27 cellular contexts compared by ENCODE assay signal in the genomic region with DNA sequence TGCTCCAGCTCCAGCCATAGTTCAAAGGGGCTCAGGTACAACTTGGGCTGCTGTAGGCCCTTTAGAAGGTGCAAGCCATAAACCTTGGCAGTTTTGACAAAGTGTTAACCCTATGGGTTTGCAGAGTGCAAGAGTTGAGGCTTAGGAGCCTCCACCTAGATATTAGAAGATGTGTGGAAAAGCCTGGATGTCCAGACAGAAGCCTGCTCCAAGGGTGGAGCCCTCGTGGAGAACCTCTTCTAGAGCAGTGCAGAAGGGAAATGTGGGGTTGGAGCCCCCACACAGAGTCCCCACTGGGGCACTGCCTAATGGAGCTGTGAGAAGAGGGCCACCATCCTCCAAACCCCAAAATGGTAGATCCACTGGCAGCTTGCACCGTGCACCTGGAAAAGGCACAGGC.
"Had no signal": no experiment of that assay in that cellular context is flagged by ENCODE, and none has a peak within 500 bp of the region (broad histone marks: within the 10 kb centered on the region; RNA-seq: fewer than 3 reads in every experiment).

No MANE protein-coding gene starts in this region.

- H3K36me3 Mint-ChIP-seq: stimulated activated effector memory CD8-positive, alpha-beta T cell treated with anti-CD3 and anti-CD28 coated beads, Interleukin-12 subunit alpha, Interleukin-12 subunit beta, amount 100 ng/mL, for 72 hours had no signal

- H3K4me3 ChIP-seq: stomach, suprapubic skin, testis, thoracic aorta, thyroid gland, tibial artery, tibial nerve, transverse colon, upper lobe of left lung, upper lobe of right lung, uterus, vagina had no signal

- ATAC-seq: stimulated activated effector memory CD8-positive, alpha-beta T cell treated with anti-CD3 and anti-CD28 coated beads, Interleukin-12 subunit alpha, Interleukin-12 subunit beta, amount 100 ng/mL, for 72 hours; stimulated activated memory B cell treated with anti-CD40 and anti-IgM and Interleukin-4, amounts not matched to agents 10 μg/mL and 1 μg/mL and 100 μg/mL, for 72 hours; stimulated activated naive B cell treated with anti-CD40 and anti-IgM and Interleukin-4, amounts not matched to agents 10 μg/mL and 1 μg/mL and 100 μg/mL, for 72 hours; stimulated activated naive CD8-positive, alpha-beta T cell treated with anti-CD3 and anti-CD28 coated beads, Interleukin-15, amount 100 ng/mL, for 72 hours; stimulated activated naive CD8-positive, alpha-beta T cell treated with anti-CD3 and anti-CD28 coated beads, Interleukin-15, Interleukin-2, amounts not matched to agents 100 U/mL and 50 U/mL, for 24 hours; upper lobe of right lung had no signal

- H3K27ac Mint-ChIP-seq: stimulated activated effector memory CD8-positive, alpha-beta T cell treated with anti-CD3 and anti-CD28 coated beads, Interleukin-12 subunit alpha, Interleukin-12 subunit beta, amount 100 ng/mL, for 72 hours; stimulated activated memory B cell treated with anti-CD40 and anti-IgM and Interleukin-4, amounts not matched to agents 10 μg/mL and 1 μg/mL and 100 μg/mL, for 72 hours; stimulated activated naive B cell treated with anti-CD40 and anti-IgM and Interleukin-4, amounts not matched to agents 10 μg/mL and 1 μg/mL and 100 μg/mL, for 72 hours; stimulated activated naive CD8-positive, alpha-beta T cell treated with anti-CD3 and anti-CD28 coated beads, Interleukin-15, amount 100 ng/mL, for 72 hours; stimulated activated naive CD8-positive, alpha-beta T cell treated with anti-CD3 and anti-CD28 coated beads, Interleukin-15, Interleukin-2, amounts not matched to agents 100 ng/mL and 50 ng/mL, for 24 hours had no signal

- H3K9me3 ChIP-seq: suprapubic skin, testis, thoracic aorta, thyroid gland, tibial artery, tibial nerve, upper lobe of right lung, uterus, vagina had no signal

- H3K27me3 ChIP-seq: stomach, suprapubic skin, testis, thyroid gland, tibial artery, tibial nerve, transverse colon, upper lobe of left lung, upper lobe of right lung, uterus, vagina had no signal

- H3K9me3 Mint-ChIP-seq: stimulated activated effector memory CD8-positive, alpha-beta T cell treated with anti-CD3 and anti-CD28 coated beads, Interleukin-12 subunit alpha, Interleukin-12 subunit beta, amount 100 ng/mL, for 72 hours; stimulated activated naive CD8-positive, alpha-beta T cell treated with anti-CD3 and anti-CD28 coated beads, Interleukin-15, Interleukin-2, amounts not matched to agents 100 ng/mL and 50 ng/mL, for 24 hours had no signal

- H3K4me3 Mint-ChIP-seq: stimulated activated effector memory CD8-positive, alpha-beta T cell treated with anti-CD3 and anti-CD28 coated beads, Interleukin-12 subunit alpha, Interleukin-12 subunit beta, amount 100 ng/mL, for 72 hours; stimulated activated memory B cell treated with anti-CD40 and anti-IgM and Interleukin-4, amounts not matched to agents 10 μg/mL and 1 μg/mL and 100 μg/mL, for 72 hours; stimulated activated naive B cell treated with anti-CD40 and anti-IgM and Interleukin-4, amounts not matched to agents 10 μg/mL and 1 μg/mL and 100 μg/mL, for 72 hours; stimulated activated naive CD8-positive, alpha-beta T cell treated with anti-CD3 and anti-CD28 coated beads, Interleukin-15, amount 100 ng/mL, for 72 hours; stimulated activated naive CD8-positive, alpha-beta T cell treated with anti-CD3 and anti-CD28 coated beads, Interleukin-15, Interleukin-2, amounts not matched to agents 100 ng/mL and 50 ng/mL, for 24 hours had no signal

- H3K27ac ChIP-seq: stomach, suprapubic skin, testis, thoracic aorta, thyroid gland, tibial artery, tibial nerve, transverse colon, upper lobe of left lung, upper lobe of right lung, uterus, vagina had no signal

- DNase-seq: stimulated activated CD4-positive, alpha-beta T cell treated with anti-CD3 and anti-CD28 coated beads, Interleukin-2, amount 100 ng/mL, for 48 hours; stimulated activated CD4-positive, alpha-beta T cell treated with anti-CD3 and anti-CD28 coated beads, Interleukin-4, amount 100 ng/mL, for 1 hour; stimulated activated CD4-positive, alpha-beta T cell treated with anti-CD3 and anti-CD28 coated beads, Interleukin-4, amount 100 ng/mL, for 24 hours; stimulated activated CD4-positive, alpha-beta T cell treated with anti-CD3 and anti-CD28 coated beads, Interleukin-4, amount 100 ng/mL, for 4 hours; stimulated activated CD8-positive, alpha-beta memory T cell treated with anti-CD3 and anti-CD28 coated beads, Interleukin-4, amount 100 ng/mL, for 48 hours; stimulated activated naive B cell treated with anti-CD40 and anti-IgM and Interleukin-4, amounts not matched to agents 10 μg/mL and 1 μg/mL and 100 μg/mL, for 72 hours; stimulated activated naive CD4-positive, alpha-beta T cell; stimulated activated naive CD4-positive, alpha-beta T cell treated with Interleukin-2 at 50 U/mL for 16 hours; stimulated activated naive CD8-positive, alpha-beta T cell treated with anti-CD3 and anti-CD28 coated beads, Interleukin-15, amount 100 ng/mL, for 72 hours; stimulated activated naive CD8-positive, alpha-beta T cell treated with anti-CD3 and anti-CD28 coated beads, Interleukin-15, Interleukin-2, amounts not matched to agents 100 U/mL and 50 U/mL, for 24 hours; stomach; substantia nigra; testis; thyroid gland; tibial artery; transverse colon; trophoblast cell; upper lobe of left lung; upper lobe of right lung; uterus had no signal

- H3K36me3 ChIP-seq: stomach, suprapubic skin, thoracic aorta, thyroid gland, tibial artery, transverse colon, upper lobe of left lung, upper lobe of right lung, uterus, vagina had no signal

- H3K4me1 Mint-ChIP-seq: stimulated activated effector memory CD8-positive, alpha-beta T cell treated with anti-CD3 and anti-CD28 coated beads, Interleukin-12 subunit alpha, Interleukin-12 subunit beta, amount 100 ng/mL, for 72 hours; stimulated activated memory B cell treated with anti-CD40 and anti-IgM and Interleukin-4, amounts not matched to agents 10 μg/mL and 1 μg/mL and 100 μg/mL, for 72 hours; stimulated activated naive B cell treated with anti-CD40 and anti-IgM and Interleukin-4, amounts not matched to agents 10 μg/mL and 1 μg/mL and 100 μg/mL, for 72 hours; stimulated activated naive CD8-positive, alpha-beta T cell treated with anti-CD3 and anti-CD28 coated beads, Interleukin-15, amount 100 ng/mL, for 72 hours had no signal

- H3K4me1 ChIP-seq: stomach, suprapubic skin, testis, thyroid gland, tibial artery, tibial nerve, transverse colon, upper lobe of left lung, upper lobe of right lung, uterus, vagina had no signal

- H3K27me3 Mint-ChIP-seq: stimulated activated memory B cell treated with anti-CD40 and anti-IgM and Interleukin-4, amounts not matched to agents 10 μg/mL and 1 μg/mL and 100 μg/mL, for 72 hours; stimulated activated naive B cell treated with anti-CD40 and anti-IgM and Interleukin-4, amounts not matched to agents 10 μg/mL and 1 μg/mL and 100 μg/mL, for 72 hours; stimulated activated naive CD8-positive, alpha-beta T cell treated with anti-CD3 and anti-CD28 coated beads, Interleukin-15, amount 100 ng/mL, for 72 hours; stimulated activated naive CD8-positive, alpha-beta T cell treated with anti-CD3 and anti-CD28 coated beads, Interleukin-15, Interleukin-2, amounts not matched to agents 100 ng/mL and 50 ng/mL, for 24 hours had no signal
